ENCODE assay signal across 10 cellular contexts in genomic region chr12:123105427-123105826, GRCh38. TPM values are rescaled to one million over a fixed set of nuclear protein-coding genes. Genes with fewer than 3 reads are reported as not detected.
DNase-seq lines count a peak whose midpoint lies in the region; ATAC-seq and TF ChIP-seq lines count a peak whose summit lies in the region.
"Had no signal": no experiment of that assay in that cellular context is flagged by ENCODE, and none has a peak within 500 bp of the region (broad histone marks: within the 10 kb centered on the region; RNA-seq: fewer than 3 reads in every experiment).

No MANE protein-coding gene starts in this region.

- peak in 1 of 2 donors; percentile 34 for TF ChIP-seq POLR2A in heart left ventricle (IDR thresholded peaks at IDR 0.05)

- H3K27ac ChIP-seq in heart left ventricle (peak overlapping the region; percentile 58 to 91 (median 82)), layer of hippocampus (ENCODE audit: low read depth, low read length) (peak overlapping the region; percentile 22)
- H3K27ac ChIP-seq: HL-60 had no signal

- no peak overlapping the region for H3K4me3 Mint-ChIP-seq in activated T-helper 1 cell treated with anti-CD3 and anti-CD28 coated beads, Interleukin-12 subunit alpha, Interleukin-12 subunit beta, Interleukin-2, Interleukin-4 antibody, amounts not matched to agents 30 ng/mL and 10 ng/mL and 1 ng/mL, durations not matched to agents 14 hours and 24 hours and 36 hours

- peak in 4 of 5 donors; percentile 53 to 62 (median 60) for DNase-seq in heart left ventricle
- DNase-seq in Right ventricle myocardium inferior (ENCODE audit: missing footprints): no peak
- no peak for DNase-seq in activated T-helper 1 cell treated with anti-CD3 and anti-CD28 coated beads, Interleukin-12 subunit alpha, Interleukin-12 subunit beta, Interleukin-2, Interleukin-4 antibody, amounts not matched to agents 30 ng/mL and 10 ng/mL and 1 ng/mL, durations not matched to agents 14 hours and 24 hours and 36 hours (ENCODE audit: low spot score)
- DNase-seq in DMS 273 treated with DMSO at 0.1 percent for 48 hours (lab: John Stamatoyannopoulos, UW): no peak
- no peak for DNase-seq in SW480 (ENCODE audit: low spot score)
- DNase-seq: Caco-2 had no signal

- peak; percentile 13 to 72 (median 30) for ATAC-seq in heart left ventricle
- ATAC-seq in Right ventricle myocardium inferior: no peak
- no peak for ATAC-seq in HG02588 (IDR thresholded peaks at IDR 0.05; ENCODE audit: unreplicated experiment)
- no peak for ATAC-seq in GM18909 (IDR thresholded peaks at IDR 0.05; ENCODE audit: poor library complexity, unreplicated experiment)

- H3K36me3 Mint-ChIP-seq in activated T-helper 1 cell treated with anti-CD3 and anti-CD28 coated beads, Interleukin-12 subunit alpha, Interleukin-12 subunit beta, Interleukin-2, Interleukin-4 antibody, amounts not matched to agents 30 ng/mL and 10 ng/mL and 1 ng/mL, durations not matched to agents 14 hours and 24 hours and 36 hours (ENCODE audit: low read depth): peaks cover 14% of the 10 kb centered on the region

- H3K27me3 ChIP-seq in heart left ventricle: no peaks in the 10 kb centered on the region
- H3K27me3 ChIP-seq in layer of hippocampus (ENCODE audit: control insufficient read depth, insufficient read depth, low read length): no peaks in the 10 kb centered on the region

- peaks cover 15 to 85% (median 69%) of the 10 kb centered on the region in 12 donors for H3K4me1 ChIP-seq in heart left ventricle
- H3K4me1 ChIP-seq: Caco-2 had no signal

- H3K9me3 ChIP-seq in heart left ventricle: no peaks in the 10 kb centered on the region
- H3K9me3 ChIP-seq: Caco-2 had no signal

- 65 to 79% (median 73%) methylated on average over 9 of the region's 9 CpGs for WGBS in heart left ventricle, 4 donors

- peaks cover 61% of the 10 kb centered on the region for H3K4me1 Mint-ChIP-seq in activated T-helper 1 cell treated with anti-CD3 and anti-CD28 coated beads, Interleukin-12 subunit alpha, Interleukin-12 subunit beta, Interleukin-2, Interleukin-4 antibody, amounts not matched to agents 30 ng/mL and 10 ng/mL and 1 ng/mL, durations not matched to agents 14 hours and 24 hours and 36 hours (ENCODE audit: low read depth)

- no peaks in the 10 kb centered on the region for H3K27me3 Mint-ChIP-seq in activated T-helper 1 cell treated with anti-CD3 and anti-CD28 coated beads, Interleukin-12 subunit alpha, Interleukin-12 subunit beta, Interleukin-2, Interleukin-4 antibody, amounts not matched to agents 30 ng/mL and 10 ng/mL and 1 ng/mL, durations not matched to agents 14 hours and 24 hours and 36 hours (ENCODE audit: insufficient read depth)

- no peak for TF ChIP-seq CTCF in heart left ventricle (IDR thresholded peaks at IDR 0.05)

- H3K36me3 ChIP-seq in heart left ventricle: peaks cover 0 to 8% (median 0%) of the 10 kb centered on the region in 9 donors

- peak overlapping the region; percentile 64 for H3K27ac Mint-ChIP-seq in activated T-helper 1 cell treated with anti-CD3 and anti-CD28 coated beads, Interleukin-12 subunit alpha, Interleukin-12 subunit beta, Interleukin-2, Interleukin-4 antibody, amounts not matched to agents 30 ng/mL and 10 ng/mL and 1 ng/mL, durations not matched to agents 14 hours and 24 hours and 36 hours

- peak overlapping the region in 9 of 12 donors; percentile 25 to 53 (median 42) for H3K4me3 ChIP-seq in heart left ventricle

- H3K9me3 Mint-ChIP-seq in activated T-helper 1 cell treated with anti-CD3 and anti-CD28 coated beads, Interleukin-12 subunit alpha, Interleukin-12 subunit beta, Interleukin-2, Interleukin-4 antibody, amounts not matched to agents 30 ng/mL and 10 ng/mL and 1 ng/mL, durations not matched to agents 14 hours and 24 hours and 36 hours: no peaks in the 10 kb centered on the region

- intact Hi-C loops in heart left ventricle (cut with DNase I) (loop anchor here in 7 of 10 donors (5.0 kb wide), 2 partner anchors 37 to 42 kb away; no protein-coding TSS in a partner anchor), Right ventricle myocardium inferior (cut with DNase I) (loop anchor here (5.0 kb wide), 1 partner anchor 42 kb away; no protein-coding TSS in a partner anchor)
- intact Hi-C loops in activated T-helper 1 cell treated with anti-CD3 and anti-CD28 coated beads, Interleukin-12 subunit alpha, Interleukin-12 subunit beta, Interleukin-2, Interleukin-4 antibody, amounts not matched to agents 30 ng/mL and 10 ng/mL and 1 ng/mL, durations not matched to agents 14 hours and 24 hours and 36 hours (cut with micrococcal nuclease): no loop called here

RNA-seq across cellular contexts. Expression of gene PITPNM2, which starts 45.5 kb away (rescaled TPM):
- total RNA-seq in heart left ventricle (10 to 100 TPM; 13.2 to 28.5 (median 20.7) TPM), Right ventricle myocardium inferior (19.6 TPM)
- polyA plus RNA-seq in heart left ventricle: 10 to 100 TPM; 12.0 to 13.0 TPM
- total RNA-seq in activated T-helper 1 cell treated with anti-CD3 and anti-CD28 coated beads, Interleukin-12 subunit alpha, Interleukin-12 subunit beta, Interleukin-2, Interleukin-4 antibody, amounts not matched to agents 30 ng/mL and 10 ng/mL and 1 ng/mL, durations not matched to agents 14 hours and 24 hours and 36 hours: 22.3 and 25.5 TPM in 2 replicates

Comparison
In these comparisons a context has a peak if more than half of its experiments do, and no peak if none do; other contexts are left out.
1. ATAC-seq: peak in heart left ventricle (4 of 4); none in Right ventricle myocardium inferior (single experiment), HG02588 (single experiment) and GM18909 (single experiment).
2. DNase-seq: peak in heart left ventricle (4 of 5); none in Right ventricle myocardium inferior (single experiment), activated T-helper 1 cell treated with anti-CD3 and anti-CD28 coated beads, Interleukin-12 subunit alpha, Interleukin-12 subunit beta, Interleukin-2, Interleukin-4 antibody, amounts not matched to agents 30 ng/mL and 10 ng/mL and 1 ng/mL, durations not matched to agents 14 hours and 24 hours and 36 hours (single experiment), DMS 273 treated with DMSO at 0.1 percent for 48 hours (single experiment) and SW480 (single experiment).